1 cellular context compared by ENCODE assay signal in the genomic region with DNA sequence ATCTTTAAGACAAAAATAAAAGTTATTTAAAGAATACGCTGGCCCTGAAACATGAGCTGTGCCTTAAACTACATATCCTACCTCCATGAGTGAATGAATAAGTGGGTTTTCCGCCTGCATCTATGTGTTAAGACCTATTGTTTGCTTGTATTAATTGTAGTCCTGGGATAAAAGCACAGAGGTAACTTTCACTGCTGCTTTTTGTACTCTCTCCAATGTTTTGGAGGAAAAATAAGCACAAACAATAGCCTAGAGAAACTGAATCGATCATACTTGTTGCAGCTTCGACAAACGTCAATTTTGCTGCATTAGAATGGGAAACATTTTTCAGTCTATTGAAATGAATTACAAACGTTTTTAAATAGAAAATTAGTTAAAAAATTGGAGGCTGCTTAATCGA.
TF ChIP-seq lines count a peak whose summit lies in the region.

No MANE protein-coding gene starts in this region.

TF ChIP-seq in A549, 52 proteins besides CTCF, POLR2A, EP300 and RAD21 (continued from another document):
- TF ChIP-seq ELK1 (IDR thresholded peaks at IDR 0.05; ENCODE audit: low read depth, low read length) (no peak), CEBPB (IDR thresholded peaks at IDR 0.05) (no peak), ZNF302 (CRISPR knock-in tag; IDR thresholded peaks at IDR 0.05) (no peak)
TF ChIP-seq in A549: peak in this region for 0.
